In the genomic region with DNA sequence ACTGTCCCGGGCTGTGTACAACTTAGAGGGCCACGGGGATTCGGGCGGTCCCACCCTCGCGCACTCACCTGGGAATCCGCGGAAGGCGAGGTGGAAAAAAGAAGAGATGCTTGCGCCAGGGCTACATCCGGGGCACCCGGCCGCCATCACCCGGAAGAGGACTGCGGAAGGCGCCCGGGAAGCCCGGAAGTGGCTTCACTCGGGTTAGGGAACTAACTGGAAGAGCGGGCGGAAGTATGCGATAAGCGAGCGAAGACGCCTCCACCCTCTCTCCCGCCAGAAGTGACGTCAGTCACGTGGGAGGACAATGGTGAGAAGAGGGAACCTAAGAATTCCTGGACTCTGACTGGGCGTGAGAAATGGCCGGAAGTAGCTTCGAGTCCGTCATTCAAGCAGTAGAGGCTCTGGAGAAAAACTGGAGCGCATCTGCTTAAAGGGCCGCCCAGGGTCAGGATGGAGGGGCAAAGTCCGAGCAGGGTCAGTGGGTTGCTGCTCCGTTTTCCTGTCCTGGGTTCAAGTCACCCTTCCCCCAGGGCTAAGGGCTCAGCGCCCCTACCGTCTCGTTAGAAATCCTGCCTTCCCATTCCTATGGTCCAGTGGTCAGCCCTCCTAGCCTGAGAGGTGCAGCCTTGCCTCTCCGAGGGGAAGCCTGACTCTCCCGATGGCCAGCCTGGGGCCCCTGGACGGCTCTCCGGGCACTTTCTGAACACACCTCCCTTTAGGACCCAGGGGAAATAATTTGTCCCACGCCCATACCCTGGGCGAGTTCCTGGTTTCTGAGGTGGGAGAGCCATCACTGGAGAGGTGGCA, we compare ENCODE assay signal across 1 cellular context.
TF ChIP-seq lines count a peak whose summit lies in the region.

A gene (minus strand): TSS at position 165 of the 810 bp plus-strand sequence. CDS start 627 bp downstream, outside the sequence.

TF ChIP-seq in K562, 482 proteins besides CTCF, POLR2A, EP300 and RAD21 (continued from another document):
- TF ChIP-seq ZNF140 (CRISPR knock-in tag; IDR thresholded peaks at IDR 0.05) (no peak), ZNF584 (CRISPR knock-in tag; IDR thresholded peaks at IDR 0.05; ENCODE audit: low read depth) (peak; percentile 78; the same call in 1 of the 2 replicates), PHTF2 (CRISPR knock-in tag; IDR thresholded peaks at IDR 0.05) (no peak), U2AF2 (optimal IDR thresholded peaks at IDR 0.05; ENCODE audit: low read depth, low read length) (no peak), WHSC1 (IDR thresholded peaks at IDR 0.05; ENCODE audit: low read length) (no peak), BRD4 (IDR thresholded peaks at IDR 0.05) (peak; percentile 38; the same call in 1 of the 2 replicates), ZFP1 (CRISPR knock-in tag; IDR thresholded peaks at IDR 0.05) (no peak), ETV5 (CRISPR knock-in tag; IDR thresholded peaks at IDR 0.05; ENCODE audit: low read depth) (peak; percentile 94), ZBTB7A (IDR thresholded peaks at IDR 0.05; ENCODE audit: borderline replicate concordance, control insufficient read depth, low read depth, low read length) (peak; percentile 51; the same call in 1 of the 2 replicates), MEIS2 (IDR thresholded peaks at IDR 0.05; ENCODE audit: partially characterized antibody) (peak; percentile 47), DNMT1 (IDR thresholded peaks at IDR 0.05) (no peak; the same call in 1 of the 2 replicates), BRCA1 (IDR thresholded peaks at IDR 0.05) (no peak), BRCA1 (CRISPR knock-in tag; IDR thresholded peaks at IDR 0.05) (no peak), SRF (CRISPR knock-in tag; IDR thresholded peaks at IDR 0.05) (no peak), ZNF174 (CRISPR knock-in tag; IDR thresholded peaks at IDR 0.05) (no peak), ZNF384 (IDR thresholded peaks at IDR 0.05; ENCODE audit: low read depth, low read length) (no peak), SIN3A (IDR thresholded peaks at IDR 0.05; ENCODE audit: borderline replicate concordance in 2 of 2, control insufficient read depth in 1 of 2, low read depth in 2 of 2, low read length in 2 of 2) (peak; percentile 67 to 94; a peak in 2 of 4 replicates), POLR2G (IDR thresholded peaks at IDR 0.05; ENCODE audit: low read depth, low read length) (peak; percentile 89), ZNF311 (CRISPR knock-in tag; IDR thresholded peaks at IDR 0.05) (no peak), XRCC5 (IDR thresholded peaks at IDR 0.05; ENCODE audit: low read depth, low read length) (peak; percentile 58; the same call in 1 of the 2 replicates)
- TF ChIP-seq, protein P1, sequence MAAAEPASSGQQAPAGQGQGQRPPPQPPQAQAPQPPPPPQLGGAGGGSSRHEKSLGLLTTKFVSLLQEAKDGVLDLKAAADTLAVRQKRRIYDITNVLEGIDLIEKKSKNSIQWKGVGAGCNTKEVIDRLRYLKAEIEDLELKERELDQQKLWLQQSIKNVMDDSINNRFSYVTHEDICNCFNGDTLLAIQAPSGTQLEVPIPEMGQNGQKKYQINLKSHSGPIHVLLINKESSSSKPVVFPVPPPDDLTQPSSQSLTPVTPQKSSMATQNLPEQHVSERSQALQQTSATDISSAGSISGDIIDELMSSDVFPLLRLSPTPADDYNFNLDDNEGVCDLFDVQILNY (CRISPR knock-in tag; IDR thresholded peaks at IDR 0.05): peak; percentile 56; the same call in 1 of the 2 replicates
- TF ChIP-seq, protein P2, sequence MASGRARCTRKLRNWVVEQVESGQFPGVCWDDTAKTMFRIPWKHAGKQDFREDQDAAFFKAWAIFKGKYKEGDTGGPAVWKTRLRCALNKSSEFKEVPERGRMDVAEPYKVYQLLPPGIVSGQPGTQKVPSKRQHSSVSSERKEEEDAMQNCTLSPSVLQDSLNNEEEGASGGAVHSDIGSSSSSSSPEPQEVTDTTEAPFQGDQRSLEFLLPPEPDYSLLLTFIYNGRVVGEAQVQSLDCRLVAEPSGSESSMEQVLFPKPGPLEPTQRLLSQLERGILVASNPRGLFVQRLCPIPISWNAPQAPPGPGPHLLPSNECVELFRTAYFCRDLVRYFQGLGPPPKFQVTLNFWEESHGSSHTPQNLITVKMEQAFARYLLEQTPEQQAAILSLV (tag; IDR thresholded peaks at IDR 0.05): no peak
- TF ChIP-seq, protein P3, sequence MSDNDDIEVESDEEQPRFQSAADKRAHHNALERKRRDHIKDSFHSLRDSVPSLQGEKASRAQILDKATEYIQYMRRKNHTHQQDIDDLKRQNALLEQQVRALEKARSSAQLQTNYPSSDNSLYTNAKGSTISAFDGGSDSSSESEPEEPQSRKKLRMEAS (CRISPR knock-in tag; IDR thresholded peaks at IDR 0.05): peak; percentile 77
- TF ChIP-seq, protein P4, sequence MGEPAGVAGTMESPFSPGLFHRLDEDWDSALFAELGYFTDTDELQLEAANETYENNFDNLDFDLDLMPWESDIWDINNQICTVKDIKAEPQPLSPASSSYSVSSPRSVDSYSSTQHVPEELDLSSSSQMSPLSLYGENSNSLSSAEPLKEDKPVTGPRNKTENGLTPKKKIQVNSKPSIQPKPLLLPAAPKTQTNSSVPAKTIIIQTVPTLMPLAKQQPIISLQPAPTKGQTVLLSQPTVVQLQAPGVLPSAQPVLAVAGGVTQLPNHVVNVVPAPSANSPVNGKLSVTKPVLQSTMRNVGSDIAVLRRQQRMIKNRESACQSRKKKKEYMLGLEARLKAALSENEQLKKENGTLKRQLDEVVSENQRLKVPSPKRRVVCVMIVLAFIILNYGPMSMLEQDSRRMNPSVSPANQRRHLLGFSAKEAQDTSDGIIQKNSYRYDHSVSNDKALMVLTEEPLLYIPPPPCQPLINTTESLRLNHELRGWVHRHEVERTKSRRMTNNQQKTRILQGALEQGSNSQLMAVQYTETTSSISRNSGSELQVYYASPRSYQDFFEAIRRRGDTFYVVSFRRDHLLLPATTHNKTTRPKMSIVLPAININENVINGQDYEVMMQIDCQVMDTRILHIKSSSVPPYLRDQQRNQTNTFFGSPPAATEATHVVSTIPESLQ (CRISPR knock-in tag; IDR thresholded peaks at IDR 0.05): peak; percentile 71
- TF ChIP-seq, protein P5, sequence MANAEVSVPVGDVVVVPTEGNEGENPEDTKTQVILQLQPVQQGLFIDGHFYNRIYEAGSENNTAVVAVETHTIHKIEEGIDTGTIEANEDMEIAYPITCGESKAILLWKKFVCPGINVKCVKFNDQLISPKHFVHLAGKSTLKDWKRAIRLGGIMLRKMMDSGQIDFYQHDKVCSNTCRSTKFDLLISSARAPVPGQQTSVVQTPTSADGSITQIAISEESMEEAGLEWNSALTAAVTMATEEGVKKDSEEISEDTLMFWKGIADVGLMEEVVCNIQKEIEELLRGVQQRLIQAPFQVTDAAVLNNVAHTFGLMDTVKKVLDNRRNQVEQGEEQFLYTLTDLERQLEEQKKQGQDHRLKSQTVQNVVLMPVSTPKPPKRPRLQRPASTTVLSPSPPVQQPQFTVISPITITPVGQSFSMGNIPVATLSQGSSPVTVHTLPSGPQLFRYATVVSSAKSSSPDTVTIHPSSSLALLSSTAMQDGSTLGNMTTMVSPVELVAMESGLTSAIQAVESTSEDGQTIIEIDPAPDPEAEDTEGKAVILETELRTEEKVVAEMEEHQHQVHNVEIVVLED (CRISPR knock-in tag; IDR thresholded peaks at IDR 0.05): peak; percentile 54
- TF ChIP-seq, protein P6, sequence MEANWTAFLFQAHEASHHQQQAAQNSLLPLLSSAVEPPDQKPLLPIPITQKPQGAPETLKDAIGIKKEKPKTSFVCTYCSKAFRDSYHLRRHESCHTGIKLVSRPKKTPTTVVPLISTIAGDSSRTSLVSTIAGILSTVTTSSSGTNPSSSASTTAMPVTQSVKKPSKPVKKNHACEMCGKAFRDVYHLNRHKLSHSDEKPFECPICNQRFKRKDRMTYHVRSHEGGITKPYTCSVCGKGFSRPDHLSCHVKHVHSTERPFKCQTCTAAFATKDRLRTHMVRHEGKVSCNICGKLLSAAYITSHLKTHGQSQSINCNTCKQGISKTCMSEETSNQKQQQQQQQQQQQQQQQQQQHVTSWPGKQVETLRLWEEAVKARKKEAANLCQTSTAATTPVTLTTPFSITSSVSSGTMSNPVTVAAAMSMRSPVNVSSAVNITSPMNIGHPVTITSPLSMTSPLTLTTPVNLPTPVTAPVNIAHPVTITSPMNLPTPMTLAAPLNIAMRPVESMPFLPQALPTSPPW (CRISPR knock-in tag; IDR thresholded peaks at IDR 0.05): peak; percentile 62
- TF ChIP-seq, protein P7, sequence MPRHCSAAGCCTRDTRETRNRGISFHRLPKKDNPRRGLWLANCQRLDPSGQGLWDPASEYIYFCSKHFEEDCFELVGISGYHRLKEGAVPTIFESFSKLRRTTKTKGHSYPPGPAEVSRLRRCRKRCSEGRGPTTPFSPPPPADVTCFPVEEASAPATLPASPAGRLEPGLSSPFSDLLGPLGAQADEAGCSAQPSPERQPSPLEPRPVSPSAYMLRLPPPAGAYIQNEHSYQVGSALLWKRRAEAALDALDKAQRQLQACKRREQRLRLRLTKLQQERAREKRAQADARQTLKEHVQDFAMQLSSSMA (CRISPR knock-in tag; IDR thresholded peaks at IDR 0.05): peak; percentile 80; the same call in 1 of the 2 replicates
- TF ChIP-seq, protein P8, sequence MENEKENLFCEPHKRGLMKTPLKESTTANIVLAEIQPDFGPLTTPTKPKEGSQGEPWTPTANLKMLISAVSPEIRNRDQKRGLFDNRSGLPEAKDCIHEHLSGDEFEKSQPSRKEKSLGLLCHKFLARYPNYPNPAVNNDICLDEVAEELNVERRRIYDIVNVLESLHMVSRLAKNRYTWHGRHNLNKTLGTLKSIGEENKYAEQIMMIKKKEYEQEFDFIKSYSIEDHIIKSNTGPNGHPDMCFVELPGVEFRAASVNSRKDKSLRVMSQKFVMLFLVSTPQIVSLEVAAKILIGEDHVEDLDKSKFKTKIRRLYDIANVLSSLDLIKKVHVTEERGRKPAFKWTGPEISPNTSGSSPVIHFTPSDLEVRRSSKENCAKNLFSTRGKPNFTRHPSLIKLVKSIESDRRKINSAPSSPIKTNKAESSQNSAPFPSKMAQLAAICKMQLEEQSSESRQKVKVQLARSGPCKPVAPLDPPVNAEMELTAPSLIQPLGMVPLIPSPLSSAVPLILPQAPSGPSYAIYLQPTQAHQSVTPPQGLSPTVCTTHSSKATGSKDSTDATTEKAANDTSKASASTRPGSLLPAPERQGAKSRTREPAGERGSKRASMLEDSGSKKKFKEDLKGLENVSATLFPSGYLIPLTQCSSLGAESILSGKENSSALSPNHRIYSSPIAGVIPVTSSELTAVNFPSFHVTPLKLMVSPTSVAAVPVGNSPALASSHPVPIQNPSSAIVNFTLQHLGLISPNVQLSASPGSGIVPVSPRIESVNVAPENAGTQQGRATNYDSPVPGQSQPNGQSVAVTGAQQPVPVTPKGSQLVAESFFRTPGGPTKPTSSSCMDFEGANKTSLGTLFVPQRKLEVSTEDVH (IDR thresholded peaks at IDR 0.05; ENCODE audit: low read depth, partially characterized antibody): peak; percentile 100
